1 cellular context compared by ENCODE assay signal in genomic region chr9:134178781-134179551, GRCh38.
TF ChIP-seq lines count a peak whose summit lies in the region.

No MANE protein-coding gene starts in this region.

TF ChIP-seq in liver, 16 proteins besides CTCF, POLR2A, EP300 and RAD21 (continued from another document):
- TF ChIP-seq ZBTB33 (IDR thresholded peaks at IDR 0.05) (peak; percentile 53), HNF4G (IDR thresholded peaks at IDR 0.05) (peak; percentile 32), EGR1 (IDR thresholded peaks at IDR 0.05; ENCODE audit: low read depth in 2 of 2) (peak in 1 of 2 donors; percentile 58), YY1 (IDR thresholded peaks at IDR 0.05) (peak; percentile 87), FOXA1 (IDR thresholded peaks at IDR 0.05) (peak; percentile 85), FOXA2 (IDR thresholded peaks at IDR 0.05) (peak; percentile 82), NR2F2 (IDR thresholded peaks at IDR 0.05) (peak; percentile 50), JUND (IDR thresholded peaks at IDR 0.05) (no peak), RXRA (IDR thresholded peaks at IDR 0.05) (peak; percentile 96), SP1 (IDR thresholded peaks at IDR 0.05) (peak; percentile 90)
- TF ChIP-seq, protein P1, sequence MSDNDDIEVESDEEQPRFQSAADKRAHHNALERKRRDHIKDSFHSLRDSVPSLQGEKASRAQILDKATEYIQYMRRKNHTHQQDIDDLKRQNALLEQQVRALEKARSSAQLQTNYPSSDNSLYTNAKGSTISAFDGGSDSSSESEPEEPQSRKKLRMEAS (IDR thresholded peaks at IDR 0.05): peak; percentile 88
